In genomic region chr19:10305139-10305806, GRCh38 we compare ENCODE assay signal across 9 cellular contexts. TPM values are rescaled to one million over a fixed set of nuclear protein-coding genes. Genes with fewer than 3 reads are reported as not detected.
DNase-seq lines count a peak whose midpoint lies in the region; ATAC-seq and TF ChIP-seq lines count a peak whose summit lies in the region.
"Had no signal": no experiment of that assay in that cellular context is flagged by ENCODE, and none has a peak within 500 bp of the region (broad histone marks: within the 10 kb centered on the region; RNA-seq: fewer than 3 reads in every experiment).

No MANE protein-coding gene starts in this region.

- H3K27ac Mint-ChIP-seq in T-helper 2 cell treated with Interferon-gamma antibody and Interleukin-4, amounts not matched to agents 5 μg/mL and 100 μg/mL, for 36 hours, result no peak overlapping the region

- H3K27me3 ChIP-seq in mammary epithelial cell (ENCODE audit: insufficient read depth, low read length), result no peaks in the 10 kb centered on the region
- H3K27me3 ChIP-seq in breast epithelium, result no peaks in the 10 kb centered on the region
- no peaks in the 10 kb centered on the region for H3K27me3 ChIP-seq in SK-N-SH (ENCODE audit: insufficient read depth)
- peaks cover 13% of the 10 kb centered on the region for H3K27me3 ChIP-seq in transverse colon

- no peaks in the 10 kb centered on the region for H3K9me3 ChIP-seq in mammary epithelial cell (replicated peaks; ENCODE audit: insufficient read depth, low read length)
- H3K9me3 ChIP-seq in breast epithelium, result no peaks in the 10 kb centered on the region
- H3K9me3 ChIP-seq in SK-N-SH, result no peaks in the 10 kb centered on the region
- no peaks in the 10 kb centered on the region for H3K9me3 ChIP-seq in transverse colon

- no peak for ATAC-seq in GM21737 (IDR thresholded peaks at IDR 0.05; ENCODE audit: unreplicated experiment)

- H4K20me1 ChIP-seq in mammary epithelial cell (ENCODE audit: insufficient read depth, low read length) (no peaks in the 10 kb centered on the region), SK-N-SH (ENCODE audit: insufficient read depth) (no peaks in the 10 kb centered on the region)

- no peaks in the 10 kb centered on the region for H3K9me2 ChIP-seq in SK-N-SH

- H3K27ac ChIP-seq in mammary epithelial cell (ENCODE audit: insufficient read depth, low read depth, low read length) (no peak overlapping the region), breast epithelium (no peak overlapping the region), SK-N-SH (ENCODE audit: low read depth in 2 of 2, low read length in 1 of 2) (no peak overlapping the region), transverse colon (no peak overlapping the region)

- H3K36me3 Mint-ChIP-seq in T-helper 2 cell treated with Interferon-gamma antibody and Interleukin-4, amounts not matched to agents 5 μg/mL and 100 μg/mL, for 36 hours (ENCODE audit: low read depth), result no peaks in the 10 kb centered on the region

- H3K79me2 ChIP-seq in mammary epithelial cell (ENCODE audit: insufficient read depth, low read length), result no peaks in the 10 kb centered on the region
- no peaks in the 10 kb centered on the region for H3K79me2 ChIP-seq in SK-N-SH (ENCODE audit: insufficient read depth)

- no peak overlapping the region for H2AFZ ChIP-seq in mammary epithelial cell (ENCODE audit: low read depth, low read length)
- peak overlapping the region; percentile 63; the same call in 1 of the 2 replicates for H2AFZ ChIP-seq in SK-N-SH (ENCODE audit: low read depth)

- DNase-seq in mammary epithelial cell, result no peak
- no peak for DNase-seq in breast epithelium (ENCODE audit: low spot score in 2 of 2)
- no peak for DNase-seq in SK-N-SH
- DNase-seq in globus pallidus (ENCODE audit: low spot score), result peak; percentile 25
- DNase-seq in transverse colon, result peak; percentile 27
- no peak for DNase-seq in T-helper 2 cell treated with Interferon-gamma antibody and Interleukin-4, amounts not matched to agents 5 μg/mL and 100 μg/mL, for 36 hours (ENCODE audit: low spot score)
- no peak for DNase-seq in NCI-H1092 (lab: John Stamatoyannopoulos, UW)
- DNase-seq: retina had no signal

- H3K4me1 ChIP-seq in mammary epithelial cell (ENCODE audit: insufficient read depth, low read length) (peaks cover 11% of the 10 kb centered on the region), breast epithelium (no peaks in the 10 kb centered on the region), SK-N-SH (ENCODE audit: control insufficient read depth in 1 of 2, insufficient read depth in 2 of 2, low read depth in 1 of 2, low read length in 1 of 2) (no peaks in the 10 kb centered on the region), transverse colon (peaks cover 0 to under 1% (median 0%) of the 10 kb centered on the region in 4 donors)

- dilution Hi-C loops in mammary epithelial cell (cut with HindIII; ENCODE audit: low sequenced_read_pairs), result loop anchor here (5.0 kb wide), 1 partner anchor 33 kb away; the partner anchor contains the start of gene ICAM1

- no peaks in the 10 kb centered on the region for H3K9me3 Mint-ChIP-seq in T-helper 2 cell treated with Interferon-gamma antibody and Interleukin-4, amounts not matched to agents 5 μg/mL and 100 μg/mL, for 36 hours

- in situ Hi-C loops in mammary epithelial cell (cut with MboI; ENCODE audit: low sequenced_read_pairs in 2 of 2), result no loop called here
- in situ Hi-C loops in transverse colon (cut with MboI; ENCODE audit: low pct_ligation_motif_present in 1 of 4, low pct_unique_long_range_greater_than_20kb in 1 of 4, low sequenced_read_pairs in 3 of 4), result no loop called here

- H3K4me2 ChIP-seq in mammary epithelial cell (ENCODE audit: insufficient read depth, low read depth, low read length), result peak overlapping the region; percentile 29
- 0 out of 2 replicates have a peak overlapping the region, but pooled peaks have one; percentile 44 for H3K4me2 ChIP-seq in SK-N-SH

- peaks cover 4% of the 10 kb centered on the region for H3F3A ChIP-seq in SK-N-SH (replicated peaks; ENCODE audit: insufficient read depth)

- no peak for TF ChIP-seq RAD21 in SK-N-SH (IDR thresholded peaks at IDR 0.05; ENCODE audit: low read length)

- no peak overlapping the region for H3K4me3 ChIP-seq in mammary epithelial cell (replicated peaks in 1 of 3; ENCODE audit: insufficient read depth in 1 of 3, low read depth in 2 of 3, low read length in 3 of 3)
- H3K4me3 ChIP-seq in breast epithelium, result no peak overlapping the region
- no peak overlapping the region for H3K4me3 ChIP-seq in SK-N-SH (ENCODE audit: low read depth in 2 of 2, low read length in 1 of 2)
- no peak overlapping the region for H3K4me3 ChIP-seq in transverse colon

- no peak for TF ChIP-seq POLR2A in breast epithelium (IDR thresholded peaks at IDR 0.05)
- no peak for TF ChIP-seq POLR2A in transverse colon (IDR thresholded peaks at IDR 0.05)

- H3K36me3 ChIP-seq in mammary epithelial cell (ENCODE audit: insufficient read depth, low read length), result no peaks in the 10 kb centered on the region
- no peaks in the 10 kb centered on the region for H3K36me3 ChIP-seq in breast epithelium
- no peaks in the 10 kb centered on the region for H3K36me3 ChIP-seq in SK-N-SH (replicated peaks in 1 of 2; ENCODE audit: control insufficient read depth in 1 of 2, insufficient read depth in 2 of 2, low read length in 1 of 2)
- H3K36me3 ChIP-seq in transverse colon, result no peaks in the 10 kb centered on the region

- no TSS peak for BruUV-seq in mammary epithelial cell (replicated peaks; lab: Mats Ljungman, UMichigan)

- WGBS in mammary epithelial cell (ENCODE audit: low coverage, missing lambda C conversion rate), result 81% methylated on average over 7 of the region's 17 CpGs
- WGBS in SK-N-SH (ENCODE audit: low lambda C conversion rate), result 85% methylated on average over 16 of the region's 17 CpGs
- 83% methylated on average over 17 of the region's 17 CpGs; no CpG with 5 or more reads in 1 of the 2 donors for WGBS in transverse colon (ENCODE audit: low coverage in 1 of 2), 2 donors

- H3K4me3 Mint-ChIP-seq in T-helper 2 cell treated with Interferon-gamma antibody and Interleukin-4, amounts not matched to agents 5 μg/mL and 100 μg/mL, for 36 hours, result no peak overlapping the region

- H3K27me3 Mint-ChIP-seq in T-helper 2 cell treated with Interferon-gamma antibody and Interleukin-4, amounts not matched to agents 5 μg/mL and 100 μg/mL, for 36 hours (ENCODE audit: low read depth), result peaks cover 3% of the 10 kb centered on the region

- intact Hi-C loops in mammary epithelial cell (cut with micrococcal nuclease), result no loop called here
- intact Hi-C loops in breast epithelium (cut with DNase I; ENCODE audit: low total_unique reads), result no loop called here
- intact Hi-C loops in transverse colon (cut with DNase I; ENCODE audit: low total_unique reads), result no loop called here

- H3K4me1 Mint-ChIP-seq in T-helper 2 cell treated with Interferon-gamma antibody and Interleukin-4, amounts not matched to agents 5 μg/mL and 100 μg/mL, for 36 hours (ENCODE audit: low read depth), result no peaks in the 10 kb centered on the region

- TF ChIP-seq EP300 in SK-N-SH (IDR thresholded peaks at IDR 0.05; ENCODE audit: borderline replicate concordance in 1 of 2, low read depth in 1 of 2, low read length in 1 of 2) (no peak), transverse colon (IDR thresholded peaks at IDR 0.05; ENCODE audit: low read depth) (no peak)

- no peak for TF ChIP-seq CTCF in mammary epithelial cell (conservative IDR thresholded peaks at IDR 0.05 in 1 of 2, IDR thresholded peaks at IDR 0.05 in 1 of 2; ENCODE audit: extremely low read depth in 1 of 2, insufficient read depth in 1 of 2, low read depth in 1 of 2, low read length in 2 of 2)
- no peak for TF ChIP-seq CTCF in breast epithelium (IDR thresholded peaks at IDR 0.05)
- TF ChIP-seq CTCF in SK-N-SH (IDR thresholded peaks at IDR 0.05), result no peak
- TF ChIP-seq CTCF in transverse colon (IDR thresholded peaks at IDR 0.05), result no peak

- H3K9ac ChIP-seq in mammary epithelial cell (ENCODE audit: insufficient read depth, low read length) (no peak overlapping the region), SK-N-SH (no peak overlapping the region)

- POLR2A ChIA-PET in SK-N-SH (lab: Yijun Ruan, JAX), result no interaction called here

- CTCF ChIA-PET in mammary epithelial cell (lab: Charles Lee; ENCODE audit: low non-redundant PET) (no interaction called here), SK-N-SH (lab: Yijun Ruan, JAX) (interaction anchor here (0.8 to 2.6 kb wide), 4 partner anchors 34 to 84 kb away, joined by 3 to 10 read pairs (median 4); partner anchors contain the start of gene ICAM1)

RNA-seq across cellular contexts. Expression of gene ZGLP1, which starts 4.3 kb away (rescaled TPM):
- total RNA-seq in mammary epithelial cell (1 to 10 TPM; 1.2 to 3.7 TPM), breast epithelium (1 to 10 TPM; 1.3 to 4.4 (median 3.3) TPM), transverse colon (1 to 10 TPM; 1.9 to 8.2 (median 3.8) TPM)
- polyA plus RNA-seq in mammary epithelial cell (1.1 TPM), SK-N-SH (2012; rRNA removed) (1.8 and 2.1 TPM in 2 replicates)
- 0.62 TPM for polyA minus RNA-seq in mammary epithelial cell
- 0.59 and 0.92 TPM in 2 replicates for polyA plus RNA-seq in SK-N-SH (2012; cell fraction: cytosol; rRNA removed)
- 15.4 and 19.0 TPM in 2 replicates for polyA plus RNA-seq in SK-N-SH (2012; cell fraction: nucleus; rRNA removed)

RNA-seq across cellular contexts. Expression of gene FDX2, which starts 10.5 kb away (rescaled TPM):
- total RNA-seq in mammary epithelial cell (10 to 100 TPM; 23.5 to 28.7 TPM), breast epithelium (10 to 100 TPM; 14.7 to 19.9 (median 15.7) TPM), transverse colon (10 to 100 TPM in 1 of 4 donors, 1 to 10 TPM in 2, not detected in 1; 6.1 to 28.9 (median 8.4) TPM)
- polyA plus RNA-seq in mammary epithelial cell (38.2 TPM), SK-N-SH (2012; rRNA removed) (45.8 TPM in 2 replicates)
- 3.6 TPM for polyA minus RNA-seq in mammary epithelial cell
- polyA plus RNA-seq in SK-N-SH (2012; cell fraction: cytosol; rRNA removed), result 24.1 and 32.4 TPM in 2 replicates
- polyA plus RNA-seq in SK-N-SH (2012; cell fraction: nucleus; rRNA removed), result 44.3 and 76.3 TPM in 2 replicates

RNA-seq across cellular contexts. Expression of gene ICAM5, which starts 15.5 kb away (rescaled TPM):
- 10 to 100 TPM in 1 of 2 donors, 1 to 10 TPM in 1; 3.1 to 21.7 TPM for total RNA-seq in mammary epithelial cell
- polyA plus RNA-seq in mammary epithelial cell, result 1.7 TPM
- 0.62 TPM for polyA minus RNA-seq in mammary epithelial cell
- 1 to 10 TPM in 2 of 3 donors, under 1 TPM in 1; 0.64 to 1.8 (median 1.3) TPM for total RNA-seq in breast epithelium
- 4.9 and 5.2 TPM in 2 replicates for polyA plus RNA-seq in SK-N-SH (2012; rRNA removed)
- polyA plus RNA-seq in SK-N-SH (2012; cell fraction: cytosol; rRNA removed), result 0.95 and 2.6 TPM in 2 replicates
- 24.1 and 29.7 TPM in 2 replicates for polyA plus RNA-seq in SK-N-SH (2012; cell fraction: nucleus; rRNA removed)
- under 1 TPM in 2 of 4 donors, not detected in 2; 0.27 to 0.48 TPM for total RNA-seq in transverse colon

RNA-seq across cellular contexts. Expression of gene ICAM4, which starts 18.5 kb away (rescaled TPM):
- total RNA-seq in mammary epithelial cell (1 to 10 TPM; 1.1 to 1.5 TPM), breast epithelium (1 to 10 TPM in 2 of 3 donors, not detected in 1; 1.1 to 1.6 TPM), transverse colon (under 1 TPM in 2 of 4 donors, not detected in 2; 0.48 to 0.55 TPM)
- polyA plus RNA-seq in mammary epithelial cell (0.88 TPM), SK-N-SH (2012; rRNA removed) (0.05 TPM in 2 replicates)
- polyA minus RNA-seq in mammary epithelial cell, result not detected
- 0.03 and 0.05 TPM in 2 replicates for polyA plus RNA-seq in SK-N-SH (2012; cell fraction: cytosol; rRNA removed)
- polyA plus RNA-seq in SK-N-SH (2012; cell fraction: nucleus; rRNA removed), result 0.11 and 0.20 TPM in 2 replicates

RNA-seq across cellular contexts. Expression of gene RAVER1, which starts 28.1 kb away (rescaled TPM):
- total RNA-seq in mammary epithelial cell (10 to 100 TPM in 1 of 2 donors, 1 to 10 TPM in 1; 8.3 to 43.0 TPM), breast epithelium (10 to 100 TPM; 10.7 to 17.7 (median 12.3) TPM), transverse colon (10 to 100 TPM; 35.0 to 39.6 (median 38.6) TPM)
- polyA plus RNA-seq in mammary epithelial cell (7.6 TPM), SK-N-SH (2012; rRNA removed) (3.0 and 8.2 TPM in 2 replicates)
- polyA minus RNA-seq in mammary epithelial cell, result 7.6 TPM
- polyA plus RNA-seq in SK-N-SH (2012; cell fraction: cytosol; rRNA removed), result 3.8 and 7.2 TPM in 2 replicates
- 16.3 and 20.6 TPM in 2 replicates for polyA plus RNA-seq in SK-N-SH (2012; cell fraction: nucleus; rRNA removed)

Comparison
In these comparisons a context has a peak if more than half of its experiments do, and no peak if none do; other contexts are left out.
1. DNase-seq: peak in globus pallidus (single experiment) and transverse colon (single experiment); none in mammary epithelial cell (single experiment), breast epithelium (0 of 2), SK-N-SH (single experiment), T-helper 2 cell treated with Interferon-gamma antibody and Interleukin-4, amounts not matched to agents 5 μg/mL and 100 μg/mL, for 36 hours (single experiment) and NCI-H1092 (single experiment).